Comparison of ENCODE assay signal across 21 cellular contexts in genomic region chr1:179144621-179145020, GRCh38.
A peak's percentile ranks its signal among the peaks of the same experiment; 100 is the strongest.
DNase-seq lines count a peak whose midpoint lies in the region; ATAC-seq and TF ChIP-seq lines count a peak whose summit lies in the region.
"Had no signal": no experiment of that assay in that cellular context is flagged by ENCODE, and none has a peak within 500 bp of the region (broad histone marks: within the 10 kb centered on the region; RNA-seq: fewer than 3 reads in every experiment).

No MANE protein-coding gene starts in this region.

- peaks cover 14% of the 10 kb centered on the region for H3F3A ChIP-seq in smooth muscle cell (ENCODE audit: low read depth)

- peak; percentile 72 for DNase-seq in HS-5 (ENCODE audit: low read depth)
- DNase-seq in RWPE1 (ENCODE audit: low spot score): no peak
- DNase-seq in epithelial cell of esophagus (ENCODE audit: low read depth): peak; percentile 57
- DNase-seq in smooth muscle cell (lab: John Stamatoyannopoulos, UW; ENCODE audit: unreplicated experiment): no peak
- DNase-seq in NCI-H226: no peak
- no peak for DNase-seq in SW 1271 (lab: John Stamatoyannopoulos, UW)
- DNase-seq: activated CD4-positive, alpha-beta T cell treated with anti-CD3 and anti-CD28 coated beads for 1 hour; activated CD8-positive, alpha-beta T cell treated with anti-CD3 and anti-CD28 coated beads for 36 hours; activated effector memory CD4-positive, alpha-beta T cell treated with Interleukin-2 at 50 U/mL for 16 hours; activated naive CD8-positive, alpha-beta T cell treated with anti-CD3 and anti-CD28 coated beads, Interleukin-2, amount 10 ng/mL, durations not matched to agents 7 days and 5 days; CD4-positive, alpha-beta T cell; effector memory CD4-positive, alpha-beta T cell; esophagus squamous epithelium; islet precursor cell; NCI-H1436; NCI-H526 treated with DMSO at 0.1 percent for 48 hours; sigmoid colon; stimulated activated naive CD8-positive, alpha-beta T cell treated with anti-CD3 and anti-CD28 coated beads, Interleukin-15, amount 100 ng/mL, for 72 hours had no signal

- no peak overlapping the region for H2AFZ ChIP-seq in smooth muscle cell (ENCODE audit: low read depth)

- H3K36me3 ChIP-seq in smooth muscle cell (ENCODE audit: low read depth): no peaks in the 10 kb centered on the region
- H3K36me3 ChIP-seq: sigmoid colon had no signal

- CTCF ChIA-PET in RWPE1 (lab: Yijun Ruan, JAX): no interaction called here

- H4K20me1 ChIP-seq in smooth muscle cell (ENCODE audit: low read depth): peaks cover 21% of the 10 kb centered on the region

- TF ChIP-seq CTCF in RWPE1 (conservative IDR thresholded peaks at IDR 0.05; ENCODE audit: low read depth): no peak
- TF ChIP-seq CTCF in epithelial cell of esophagus (IDR thresholded peaks at IDR 0.05; ENCODE audit: insufficient read depth, low read depth, low read length, missing control alignments): no peak
- no peak for TF ChIP-seq CTCF in smooth muscle cell (IDR thresholded peaks at IDR 0.05; ENCODE audit: borderline replicate concordance, insufficient read depth, poor library complexity, severe bottlenecking)

- POLR2A ChIA-PET in RWPE1 (lab: Yijun Ruan, JAX; ENCODE audit: low non-redundant PET): no interaction called here

- H3K4me2 ChIP-seq in smooth muscle cell: no peak overlapping the region

- H3K4me1 ChIP-seq in smooth muscle cell (ENCODE audit: low read depth): peaks cover 13% of the 10 kb centered on the region

- ATAC-seq in GM19455 (IDR thresholded peaks at IDR 0.05; ENCODE audit: unreplicated experiment): no peak
- ATAC-seq: activated CD8-positive, alpha-beta T cell treated with anti-CD3 and anti-CD28 coated beads for 36 hours; Right ventricle myocardium inferior; stimulated activated naive CD8-positive, alpha-beta T cell treated with anti-CD3 and anti-CD28 coated beads, Interleukin-15, amount 100 ng/mL, for 72 hours had no signal

- H3K79me2 ChIP-seq in smooth muscle cell (ENCODE audit: low read depth): peaks cover 47% of the 10 kb centered on the region

- H3K27ac ChIP-seq in RWPE1 (peak overlapping the region; percentile 99), smooth muscle cell (ENCODE audit: low read depth) (peak overlapping the region; percentile 100)

- H3K9me3 ChIP-seq in smooth muscle cell (replicated peaks; ENCODE audit: low read depth): no peaks in the 10 kb centered on the region
- H3K9me3 ChIP-seq: esophagus squamous epithelium had no signal

- 83% methylated on average over 1 of the region's 1 CpG for WGBS in smooth muscle cell (ENCODE audit: low lambda C conversion rate)

- no peak overlapping the region for H3K4me3 ChIP-seq in epithelial cell of esophagus (ENCODE audit: low read length)
- H3K4me3 ChIP-seq in smooth muscle cell: no peak overlapping the region
- H3K4me3 ChIP-seq: esophagus squamous epithelium, sigmoid colon, tibial nerve had no signal

- H3K9ac ChIP-seq in smooth muscle cell (ENCODE audit: low read depth): peak overlapping the region; percentile 69

- no peaks in the 10 kb centered on the region for H3K27me3 ChIP-seq in smooth muscle cell (ENCODE audit: low read depth)
- H3K27me3 ChIP-seq: esophagus squamous epithelium, sigmoid colon, tibial nerve had no signal

Comparison
In these comparisons a context has a peak if more than half of its experiments do, and no peak if none do; other contexts are left out.
1. DNase-seq: peak in HS-5 (single experiment) and epithelial cell of esophagus (single experiment); none in RWPE1 (single experiment), smooth muscle cell (single experiment), NCI-H226 (single experiment) and SW 1271 (0 of 2).